11 cellular contexts compared by ENCODE assay signal in genomic region chr20:36624068-36624813, GRCh38. TPM values are rescaled to one million over a fixed set of nuclear protein-coding genes. Genes with fewer than 3 reads are reported as not detected.
DNase-seq lines count a peak whose midpoint lies in the region; ATAC-seq, FAIRE-seq and TF ChIP-seq lines count a peak whose summit lies in the region.
"Had no signal": no experiment of that assay in that cellular context is flagged by ENCODE, and none has a peak within 500 bp of the region (broad histone marks: within the 10 kb centered on the region; RNA-seq: fewer than 3 reads in every experiment).

No MANE protein-coding gene starts in this region.

- CTCF ChIA-PET in A549 (lab: Yijun Ruan, JAX): interaction anchor here (0.9 to 3.7 kb wide), 5 partner anchors 12 to 150 kb away, joined by 3 to 15 read pairs (median 3); partner anchors contain the start of gene RAB5IF
- CTCF ChIA-PET in HepG2 (lab: Yijun Ruan, JAX; ENCODE audit: low intra/inter-chr PET ratio, low total read pairs): no interaction called here

- FAIRE-seq in A549 (lab: Jason Lieb, UNC): no peak
- FAIRE-seq in HepG2 (lab: Jason Lieb, UNC): peak; percentile 81
- FAIRE-seq: TTC549 had no signal

- TSS peak; percentile 44 for BruUV-seq in HepG2 (replicated peaks; lab: Mats Ljungman, UMichigan)

- H3K79me2 ChIP-seq in HepG2 (ENCODE audit: insufficient read depth, low read length): no peaks in the 10 kb centered on the region

- TF ChIP-seq CTCF in A549 (IDR thresholded peaks at IDR 0.05) (no peak), LNCAP (IDR thresholded peaks at IDR 0.05) (peak; percentile 31; the same call in 1 of the 2 replicates), body of pancreas (IDR thresholded peaks at IDR 0.05) (peak in 1 of 7 experiments; percentile 17), HepG2 (CRISPR knock-in tag; IDR thresholded peaks at IDR 0.05) (peak; percentile 61), coronary artery (IDR thresholded peaks at IDR 0.05) (no peak)

- H3K9me3 ChIP-seq in A549 (no peaks in the 10 kb centered on the region), body of pancreas (no peaks in the 10 kb centered on the region), HepG2 (ENCODE audit: low read length) (no peaks in the 10 kb centered on the region)

- no peaks in the 10 kb centered on the region for H3K4me1 ChIP-seq in A549
- peaks cover 16% of the 10 kb centered on the region for H3K4me1 ChIP-seq in body of pancreas
- H3K4me1 ChIP-seq in HepG2 (ENCODE audit: insufficient read depth, low read length): peaks cover 37% of the 10 kb centered on the region

- H3K9ac ChIP-seq in HepG2 (ENCODE audit: insufficient read depth, low read depth, low read length): peak overlapping the region; percentile 48

- WGBS in A549 (ENCODE audit: missing lambda C conversion rate): 63% methylated on average over 13 of the region's 13 CpGs
- 29 to 33% methylated on average over 13 of the region's 13 CpGs for WGBS in body of pancreas, 2 donors
- WGBS in HepG2 (ENCODE audit: low lambda C conversion rate): 20% methylated on average over 13 of the region's 13 CpGs

- H4K20me1 ChIP-seq in HepG2 (ENCODE audit: insufficient read depth, low read length): no peaks in the 10 kb centered on the region

- no peaks in the 10 kb centered on the region for H3K27me3 ChIP-seq in body of pancreas
- no peaks in the 10 kb centered on the region for H3K27me3 ChIP-seq in HepG2 (ENCODE audit: control insufficient read depth in 1 of 2, insufficient read depth in 2 of 2, low read length in 2 of 2)

- no peak overlapping the region for H3K4me3 ChIP-seq in A549
- no peak overlapping the region for H3K4me3 ChIP-seq in body of pancreas
- peak overlapping the region; percentile 4 to 42 (median 20); a peak in 3 of 6 replicates for H3K4me3 ChIP-seq in HepG2 (replicated peaks in 1 of 3; ENCODE audit: insufficient read depth in 1 of 3, low read depth in 2 of 3, low read length in 3 of 3)
- no peak overlapping the region for H3K4me3 ChIP-seq in coronary artery

- intact Hi-C loops in body of pancreas (cut with DNase I): no loop called here
- intact Hi-C loops in HepG2 (cut with micrococcal nuclease; ENCODE audit: unreplicated experiment): no loop called here

- H3K36me3 ChIP-seq in body of pancreas (replicated peaks in 1 of 2; ENCODE audit: insufficient read depth in 1 of 2, low read depth in 2 of 2) (no peaks in the 10 kb centered on the region), HepG2 (replicated peaks in 1 of 2; ENCODE audit: control insufficient read depth in 1 of 2, insufficient read depth in 2 of 2, low read length in 2 of 2) (no peaks in the 10 kb centered on the region)

- ATAC-seq in A549: peak; percentile 63 to 72; a peak in 4 of 6 replicates
- peak; percentile 80 for ATAC-seq in body of pancreas
- ATAC-seq in HepG2: peak; percentile 94

- no peak for TF ChIP-seq POLR2A in A549 (IDR thresholded peaks at IDR 0.05; ENCODE audit: low read length)
- no peak for TF ChIP-seq POLR2A in body of pancreas (IDR thresholded peaks at IDR 0.05)
- TF ChIP-seq POLR2A in HepG2 (IDR thresholded peaks at IDR 0.05; ENCODE audit: insufficient read depth in 1 of 2, low read depth in 2 of 2, low read length in 2 of 2): 0 out of 4 replicates have a peak, but pooled peaks of 1 of the 2 experiments have one; percentile 42

- H3K4me2 ChIP-seq in A549 (0 out of 3 replicates have a peak overlapping the region, but pooled peaks have one; percentile 3), HepG2 (ENCODE audit: low read depth, low read length) (peak overlapping the region; percentile 75)

- in situ Hi-C loops in HepG2 (cut with HindIII; ENCODE audit: extremely low pct_ligation_motif_present, low pct_unique_long_range_greater_than_20kb): no loop called here

- H3K27ac ChIP-seq in A549: no peak overlapping the region; a peak in 1 of 6 replicates
- peak overlapping the region in 2 of 4 donors; percentile 10 to 52 for H3K27ac ChIP-seq in body of pancreas
- H3K27ac ChIP-seq in HepG2 (ENCODE audit: extremely low read length, insufficient read depth, low read length): peak overlapping the region; percentile 18
- no peak overlapping the region for H3K27ac ChIP-seq in coronary artery

- POLR2A ChIA-PET in A549 (lab: Yijun Ruan, JAX): no interaction called here
- POLR2A ChIA-PET in HepG2 (lab: Yijun Ruan, JAX): interaction anchor here (0.6 to 4.5 kb wide), 10 partner anchors 8 to 49 kb away, joined by 3 to 52 read pairs (median 6); partner anchors contain the start of genes RAB5IF and SLA2

- DNase-seq in A549 (ENCODE audit: low read depth in 1 of 2, low spot score in 1 of 2): no peak
- DNase-seq in body of pancreas: peak; percentile 22 to 48 (median 34)
- DNase-seq in HepG2 (ENCODE audit: low spot score): peak; percentile 49
- no peak for DNase-seq in dedifferentiated amniotic fluid mesenchymal stem cell (ENCODE audit: extremely low spot score)
- DNase-seq in NCI-H146 (lab: John Stamatoyannopoulos, UW): no peak
- no peak for DNase-seq in epidermal melanocyte (ENCODE audit: insufficient read length, low spot score)
- DNase-seq in coronary artery (ENCODE audit: low spot score): no peak
- DNase-seq: NCI-H526 treated with DMSO at 0.1 percent for 48 hours had no signal

- TF ChIP-seq RAD21 in A549 (conservative IDR thresholded peaks at IDR 0.05 in 1 of 2, IDR thresholded peaks at IDR 0.05 in 1 of 2) (no peak), HepG2 (CRISPR knock-in tag; IDR thresholded peaks at IDR 0.05) (no peak)

- H2AFZ ChIP-seq in HepG2 (ENCODE audit: low read length): peak overlapping the region; percentile 88

- TF ChIP-seq EP300 in A549 (IDR thresholded peaks at IDR 0.05) (no peak), HepG2 (IDR thresholded peaks at IDR 0.05; ENCODE audit: low read depth in 2 of 2, low read length in 2 of 2) (no peak), HepG2 (CRISPR knock-in tag; IDR thresholded peaks at IDR 0.05; ENCODE audit: borderline replicate concordance) (no peak)

RNA-seq across cellular contexts. Expression of gene RAB5IF, which starts 18.7 kb away (rescaled TPM):
- polyA plus RNA-seq in A549 (2011; rRNA removed) (344 and 345 TPM in 2 replicates), A549 (2017; fragmentation: RNase III; extraction: RNeasy Plus Mini Kit Qiagen cat#74134 plus additional on column Dnase treatment) (234 to 255 TPM (median 246 TPM) in 3 replicates), HepG2 (2011; rRNA removed) (218 and 261 TPM in 2 replicates)
- polyA plus RNA-seq in A549 (2012; cell fraction: cytosol; rRNA removed): 190 and 214 TPM in 2 replicates
- polyA plus RNA-seq in A549 (2012; cell fraction: nucleus; rRNA removed): 91.4 and 144 TPM in 2 replicates
- polyA minus RNA-seq in A549 (2011; rRNA and poly(A)+ RNA removed): 80.7 and 107 TPM in 2 replicates
- total RNA-seq in body of pancreas (10 to 100 TPM; 27.0 to 42.0 TPM), HepG2 (2016; rRNA removed; fragmentation: Illumina TruSeq; extraction: Trizol) (292 and 305 TPM in 2 replicates)
- total RNA-seq in HepG2 (2016; cell fraction: cytosol; rRNA removed; fragmentation: Illumina TruSeq; extraction: Trizol; ENCODE audit: low read depth): 190 and 258 TPM in 2 replicates
- 267 and 306 TPM in 2 replicates for total RNA-seq in HepG2 (2016; cell fraction: insoluble cytoplasmic fraction; rRNA removed; fragmentation: Illumina TruSeq; extraction: Trizol)
- total RNA-seq in HepG2 (2016; cell fraction: membrane; rRNA removed; fragmentation: Illumina TruSeq; extraction: Trizol): 365 and 437 TPM in 2 replicates
- 223 and 239 TPM in 2 replicates for total RNA-seq in HepG2 (2016; cell fraction: nucleus; rRNA removed; fragmentation: Illumina TruSeq; extraction: Trizol)
- 176 and 232 TPM in 2 replicates for polyA plus RNA-seq in HepG2 (2011; cell fraction: cytosol; rRNA removed)
- 176 and 181 TPM in 2 replicates for polyA plus RNA-seq in HepG2 (2011; cell fraction: nucleus; rRNA removed)
- polyA plus RNA-seq in HepG2 (2012): 118 and 180 TPM in 2 replicates
- 222 and 320 TPM in 2 replicates for polyA plus RNA-seq in HepG2 (2016; cell fraction: cytosol; fragmentation: Illumina TruSeq; extraction: Trizol; ENCODE audit: low read depth)
- 310 and 340 TPM in 2 replicates for polyA plus RNA-seq in HepG2 (2016; cell fraction: insoluble cytoplasmic fraction; fragmentation: Illumina TruSeq; extraction: Trizol; ENCODE audit: low read depth)
- 323 and 387 TPM in 2 replicates for polyA plus RNA-seq in HepG2 (2016; cell fraction: membrane; fragmentation: Illumina TruSeq; extraction: Trizol; ENCODE audit: low read depth)
- 436 and 461 TPM in 2 replicates for polyA plus RNA-seq in HepG2 (2016; cell fraction: nucleus; fragmentation: Illumina TruSeq; extraction: Trizol; ENCODE audit: insufficient read depth, low read depth)
- polyA minus RNA-seq in HepG2 (2011; rRNA and poly(A)+ RNA removed; ENCODE audit: low replicate concordance): 97.1 and 193 TPM in 2 replicates
- polyA minus RNA-seq in HepG2 (2011; cell fraction: cytosol; rRNA and poly(A)+ RNA removed): 56.5 and 59.2 TPM in 2 replicates
- polyA minus RNA-seq in HepG2 (2011; cell fraction: nucleus; rRNA and poly(A)+ RNA removed): 46.6 and 50.2 TPM in 2 replicates

RNA-seq across cellular contexts. Expression of gene SLA2, which starts 21.8 kb away (rescaled TPM):
- 0.04 and 0.06 TPM in 2 replicates for polyA plus RNA-seq in A549 (2011; rRNA removed)
- polyA plus RNA-seq in A549 (2012; cell fraction: cytosol; rRNA removed): 0.01 and 0.05 TPM in 2 replicates
- 0.04 and 0.08 TPM in 2 replicates for polyA plus RNA-seq in A549 (2012; cell fraction: nucleus; rRNA removed)
- polyA plus RNA-seq in A549 (2017; fragmentation: RNase III; extraction: RNeasy Plus Mini Kit Qiagen cat#74134 plus additional on column Dnase treatment): 0.03 TPM in 1 of 3 replicates, not detected in the others
- polyA minus RNA-seq in A549 (2011; rRNA and poly(A)+ RNA removed): not detected in 2 replicates
- 1 to 10 TPM in 1 of 2 donors, not detected in 1; 1.0 TPM for total RNA-seq in body of pancreas
- total RNA-seq in HepG2 (2016; rRNA removed; fragmentation: Illumina TruSeq; extraction: Trizol): 1.6 and 1.8 TPM in 2 replicates
- total RNA-seq in HepG2 (2016; cell fraction: cytosol; rRNA removed; fragmentation: Illumina TruSeq; extraction: Trizol; ENCODE audit: low read depth): 0.20 and 0.71 TPM in 2 replicates
- 1.7 and 2.2 TPM in 2 replicates for total RNA-seq in HepG2 (2016; cell fraction: insoluble cytoplasmic fraction; rRNA removed; fragmentation: Illumina TruSeq; extraction: Trizol)
- 1.8 TPM in 2 replicates for total RNA-seq in HepG2 (2016; cell fraction: membrane; rRNA removed; fragmentation: Illumina TruSeq; extraction: Trizol)
- 0.94 and 1.2 TPM in 2 replicates for total RNA-seq in HepG2 (2016; cell fraction: nucleus; rRNA removed; fragmentation: Illumina TruSeq; extraction: Trizol)
- 3.6 and 4.5 TPM in 2 replicates for polyA plus RNA-seq in HepG2 (2011; rRNA removed)
- 4.4 and 4.5 TPM in 2 replicates for polyA plus RNA-seq in HepG2 (2011; cell fraction: cytosol; rRNA removed)
- 2.9 and 3.0 TPM in 2 replicates for polyA plus RNA-seq in HepG2 (2011; cell fraction: nucleus; rRNA removed)
- 1.2 and 2.0 TPM in 2 replicates for polyA plus RNA-seq in HepG2 (2012)
- 0.62 and 0.83 TPM in 2 replicates for polyA plus RNA-seq in HepG2 (2016; cell fraction: cytosol; fragmentation: Illumina TruSeq; extraction: Trizol; ENCODE audit: low read depth)
- polyA plus RNA-seq in HepG2 (2016; cell fraction: insoluble cytoplasmic fraction; fragmentation: Illumina TruSeq; extraction: Trizol; ENCODE audit: low read depth): 2.6 TPM in 2 replicates
- 1.6 TPM in 2 replicates for polyA plus RNA-seq in HepG2 (2016; cell fraction: membrane; fragmentation: Illumina TruSeq; extraction: Trizol; ENCODE audit: low read depth)
- 2.1 TPM in 2 replicates for polyA plus RNA-seq in HepG2 (2016; cell fraction: nucleus; fragmentation: Illumina TruSeq; extraction: Trizol; ENCODE audit: insufficient read depth, low read depth)
- polyA minus RNA-seq in HepG2 (2011; rRNA and poly(A)+ RNA removed; ENCODE audit: low replicate concordance): 0.09 and 3.5 TPM in 2 replicates
- polyA minus RNA-seq in HepG2 (2011; cell fraction: cytosol; rRNA and poly(A)+ RNA removed): 1.5 and 1.6 TPM in 2 replicates
- polyA minus RNA-seq in HepG2 (2011; cell fraction: nucleus; rRNA and poly(A)+ RNA removed): 1.2 and 1.3 TPM in 2 replicates
- total RNA-seq: HT1080 had no signal

RNA-seq across cellular contexts. Expression of gene TGIF2, which starts 50.8 kb away (rescaled TPM):
- 5.1 and 5.5 TPM in 2 replicates for polyA plus RNA-seq in A549 (2011; rRNA removed)
- 5.7 and 10.6 TPM in 2 replicates for polyA plus RNA-seq in A549 (2012; cell fraction: cytosol; rRNA removed)
- 5.8 and 7.6 TPM in 2 replicates for polyA plus RNA-seq in A549 (2012; cell fraction: nucleus; rRNA removed)
- polyA plus RNA-seq in A549 (2017; fragmentation: RNase III; extraction: RNeasy Plus Mini Kit Qiagen cat#74134 plus additional on column Dnase treatment): 4.0 to 4.9 TPM (median 4.1 TPM) in 3 replicates
- polyA minus RNA-seq in A549 (2011; rRNA and poly(A)+ RNA removed): 4.2 and 5.7 TPM in 2 replicates
- total RNA-seq in body of pancreas: 10 to 100 TPM; 15.2 to 18.7 TPM
- 53.9 and 60.3 TPM in 2 replicates for total RNA-seq in HepG2 (2016; rRNA removed; fragmentation: Illumina TruSeq; extraction: Trizol)
- 14.9 and 16.3 TPM in 2 replicates for total RNA-seq in HepG2 (2016; cell fraction: cytosol; rRNA removed; fragmentation: Illumina TruSeq; extraction: Trizol; ENCODE audit: low read depth)
- total RNA-seq in HepG2 (2016; cell fraction: insoluble cytoplasmic fraction; rRNA removed; fragmentation: Illumina TruSeq; extraction: Trizol): 49.1 and 52.3 TPM in 2 replicates
- 65.6 and 66.2 TPM in 2 replicates for total RNA-seq in HepG2 (2016; cell fraction: membrane; rRNA removed; fragmentation: Illumina TruSeq; extraction: Trizol)
- 24.2 and 31.3 TPM in 2 replicates for total RNA-seq in HepG2 (2016; cell fraction: nucleus; rRNA removed; fragmentation: Illumina TruSeq; extraction: Trizol)
- polyA plus RNA-seq in HepG2 (2011; rRNA removed): 41.3 and 49.9 TPM in 2 replicates
- 46.3 and 49.3 TPM in 2 replicates for polyA plus RNA-seq in HepG2 (2011; cell fraction: cytosol; rRNA removed)
- 32.5 and 35.0 TPM in 2 replicates for polyA plus RNA-seq in HepG2 (2011; cell fraction: nucleus; rRNA removed)
- polyA plus RNA-seq in HepG2 (2012): 23.6 and 28.9 TPM in 2 replicates
- 12.4 and 13.0 TPM in 2 replicates for polyA plus RNA-seq in HepG2 (2016; cell fraction: cytosol; fragmentation: Illumina TruSeq; extraction: Trizol; ENCODE audit: low read depth)
- polyA plus RNA-seq in HepG2 (2016; cell fraction: insoluble cytoplasmic fraction; fragmentation: Illumina TruSeq; extraction: Trizol; ENCODE audit: low read depth): 49.9 and 59.5 TPM in 2 replicates
- 44.7 and 47.8 TPM in 2 replicates for polyA plus RNA-seq in HepG2 (2016; cell fraction: membrane; fragmentation: Illumina TruSeq; extraction: Trizol; ENCODE audit: low read depth)
- 38.6 and 40.7 TPM in 2 replicates for polyA plus RNA-seq in HepG2 (2016; cell fraction: nucleus; fragmentation: Illumina TruSeq; extraction: Trizol; ENCODE audit: insufficient read depth, low read depth)
- 14.1 and 93.1 TPM in 2 replicates for polyA minus RNA-seq in HepG2 (2011; rRNA and poly(A)+ RNA removed; ENCODE audit: low replicate concordance)
- polyA minus RNA-seq in HepG2 (2011; cell fraction: cytosol; rRNA and poly(A)+ RNA removed): 38.7 and 42.5 TPM in 2 replicates
- 19.2 and 22.9 TPM in 2 replicates for polyA minus RNA-seq in HepG2 (2011; cell fraction: nucleus; rRNA and poly(A)+ RNA removed)

Comparison
In these comparisons a context has a peak if more than half of its experiments do, and no peak if none do; other contexts are left out.
1. DNase-seq: peak in body of pancreas (4 of 4) and HepG2 (single experiment); none in A549 (0 of 2), dedifferentiated amniotic fluid mesenchymal stem cell (single experiment), NCI-H146 (single experiment), epidermal melanocyte (single experiment) and coronary artery (single experiment).
2. H3K4me3 ChIP-seq: peak in HepG2 (3 of 3); none in A549 (single experiment), body of pancreas (0 of 2) and coronary artery (single experiment).
3. CTCF ChIP-seq: peak in LNCAP (single experiment) and HepG2 (single experiment); none in A549 (single experiment) and coronary artery (single experiment).
4. Of the 38 proteins assayed by ChIP-seq in both HepG2 and A549: peak only in HepG2: CTCF and HDAC2; only in A549: none; in both: none; in neither: 35; mixed calls (peak in some experiments, not most) for 1.
5. Peak in every context shown above with its lines, with median percentiles within 50 percentile points of each other: ATAC-seq.